1 cellular context compared by ENCODE assay signal in the genomic region with DNA sequence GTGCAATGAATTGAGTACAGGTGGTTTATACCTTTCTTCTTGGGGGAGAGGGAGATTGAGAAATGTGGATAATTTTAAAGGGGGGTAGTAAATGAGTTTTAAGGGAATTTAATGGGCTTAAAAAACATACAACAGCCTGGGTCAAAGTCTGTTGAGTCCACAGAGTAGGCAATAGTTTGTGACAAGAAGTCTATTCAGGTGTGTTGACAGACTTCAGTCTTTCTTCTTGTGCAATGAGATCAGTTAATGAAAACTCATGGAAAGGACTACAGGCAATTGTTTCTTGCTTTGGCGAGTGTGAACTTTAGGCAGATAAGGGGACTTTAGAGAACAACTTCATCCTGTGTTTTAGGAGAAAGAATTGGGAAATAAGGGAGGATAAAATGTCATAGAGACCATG.
TF ChIP-seq lines count a peak whose summit lies in the region.

No MANE protein-coding gene starts in this region.

TF ChIP-seq in HepG2, 621 proteins besides CTCF, POLR2A, EP300 and RAD21 (continued from another document):
- no peak for TF ChIP-seq HOMEZ (CRISPR knock-in tag; IDR thresholded peaks at IDR 0.05; ENCODE audit: low read depth)
- TF ChIP-seq SMC3 (IDR thresholded peaks at IDR 0.05; ENCODE audit: low read length): no peak
- no peak for TF ChIP-seq REXO4 (CRISPR knock-in tag; IDR thresholded peaks at IDR 0.05; ENCODE audit: borderline replicate concordance)
- no peak for TF ChIP-seq ZNF331 (CRISPR knock-in tag; IDR thresholded peaks at IDR 0.05)
- TF ChIP-seq ZSCAN12 (CRISPR knock-in tag; IDR thresholded peaks at IDR 0.05): no peak
- no peak for TF ChIP-seq ZNF207 (IDR thresholded peaks at IDR 0.05; ENCODE audit: borderline replicate concordance)
- TF ChIP-seq MAFG (CRISPR knock-in tag; IDR thresholded peaks at IDR 0.05): no peak
- TF ChIP-seq SOX6 (IDR thresholded peaks at IDR 0.05): no peak
- TF ChIP-seq SOX6 (CRISPR knock-in tag; IDR thresholded peaks at IDR 0.05): peak; percentile 49; the same call in 1 of the 2 replicates
- no peak for TF ChIP-seq RFX5 (IDR thresholded peaks at IDR 0.05; ENCODE audit: low read depth, low read length)
- TF ChIP-seq HNF4G (IDR thresholded peaks at IDR 0.05; ENCODE audit: borderline replicate concordance, low read depth, low read length): peak; percentile 64
- TF ChIP-seq HNF4G (CRISPR knock-in tag; IDR thresholded peaks at IDR 0.05; ENCODE audit: borderline replicate concordance, low read depth): no peak
- TF ChIP-seq FOXO1 (CRISPR knock-in tag; IDR thresholded peaks at IDR 0.05): no peak
- TF ChIP-seq HNRNPL (IDR thresholded peaks at IDR 0.05; ENCODE audit: low read depth, low read length): no peak
- TF ChIP-seq, protein P1, sequence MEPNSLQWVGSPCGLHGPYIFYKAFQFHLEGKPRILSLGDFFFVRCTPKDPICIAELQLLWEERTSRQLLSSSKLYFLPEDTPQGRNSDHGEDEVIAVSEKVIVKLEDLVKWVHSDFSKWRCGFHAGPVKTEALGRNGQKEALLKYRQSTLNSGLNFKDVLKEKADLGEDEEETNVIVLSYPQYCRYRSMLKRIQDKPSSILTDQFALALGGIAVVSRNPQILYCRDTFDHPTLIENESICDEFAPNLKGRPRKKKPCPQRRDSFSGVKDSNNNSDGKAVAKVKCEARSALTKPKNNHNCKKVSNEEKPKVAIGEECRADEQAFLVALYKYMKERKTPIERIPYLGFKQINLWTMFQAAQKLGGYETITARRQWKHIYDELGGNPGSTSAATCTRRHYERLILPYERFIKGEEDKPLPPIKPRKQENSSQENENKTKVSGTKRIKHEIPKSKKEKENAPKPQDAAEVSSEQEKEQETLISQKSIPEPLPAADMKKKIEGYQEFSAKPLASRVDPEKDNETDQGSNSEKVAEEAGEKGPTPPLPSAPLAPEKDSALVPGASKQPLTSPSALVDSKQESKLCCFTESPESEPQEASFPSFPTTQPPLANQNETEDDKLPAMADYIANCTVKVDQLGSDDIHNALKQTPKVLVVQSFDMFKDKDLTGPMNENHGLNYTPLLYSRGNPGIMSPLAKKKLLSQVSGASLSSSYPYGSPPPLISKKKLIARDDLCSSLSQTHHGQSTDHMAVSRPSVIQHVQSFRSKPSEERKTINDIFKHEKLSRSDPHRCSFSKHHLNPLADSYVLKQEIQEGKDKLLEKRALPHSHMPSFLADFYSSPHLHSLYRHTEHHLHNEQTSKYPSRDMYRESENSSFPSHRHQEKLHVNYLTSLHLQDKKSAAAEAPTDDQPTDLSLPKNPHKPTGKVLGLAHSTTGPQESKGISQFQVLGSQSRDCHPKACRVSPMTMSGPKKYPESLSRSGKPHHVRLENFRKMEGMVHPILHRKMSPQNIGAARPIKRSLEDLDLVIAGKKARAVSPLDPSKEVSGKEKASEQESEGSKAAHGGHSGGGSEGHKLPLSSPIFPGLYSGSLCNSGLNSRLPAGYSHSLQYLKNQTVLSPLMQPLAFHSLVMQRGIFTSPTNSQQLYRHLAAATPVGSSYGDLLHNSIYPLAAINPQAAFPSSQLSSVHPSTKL (CRISPR knock-in tag; IDR thresholded peaks at IDR 0.05): peak; percentile 19; the same call in 1 of the 2 replicates
